ENCODE assay signal across 28 cellular contexts in the genomic region with DNA sequence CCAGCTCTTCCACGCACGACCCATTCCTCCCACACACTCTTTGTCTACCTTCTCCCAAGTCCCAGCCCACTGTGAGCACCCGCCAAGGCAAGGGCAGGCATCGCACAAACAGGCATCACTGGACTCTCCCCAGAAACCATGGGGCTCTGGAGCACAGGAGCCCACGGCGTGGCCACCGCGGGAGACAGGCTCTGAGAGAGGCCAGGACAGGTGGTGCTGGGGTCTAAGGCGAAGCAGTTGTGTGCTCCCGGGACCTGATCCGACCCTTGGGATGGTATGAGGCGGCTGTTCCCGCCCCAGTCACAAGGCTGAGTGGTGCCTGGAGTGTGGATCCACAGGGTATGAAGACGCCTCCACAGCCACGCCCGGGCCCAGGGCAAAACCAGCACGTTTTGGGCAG.
DNase-seq lines count a peak whose midpoint lies in the region; ATAC-seq and TF ChIP-seq lines count a peak whose summit lies in the region.
"Had no signal": no experiment of that assay in that cellular context is flagged by ENCODE, and none has a peak within 500 bp of the region (broad histone marks: within the 10 kb centered on the region; RNA-seq: fewer than 3 reads in every experiment).

No MANE protein-coding gene starts in this region.

- H3K27me3 Mint-ChIP-seq in GM23338 (ENCODE audit: insufficient read depth, low read depth, poor library complexity) (peaks cover 24% of the 10 kb centered on the region), endodermal cell (ENCODE audit: insufficient read depth) (no peaks in the 10 kb centered on the region)
- H3K27me3 Mint-ChIP-seq in natural killer cell treated with Interleukin-12 subunit alpha and Interleukin-12 subunit beta and Interleukin-15 and Interleukin-18, amount 100 ng/mL, for 72 hours: peaks cover 0 to 2% of the 10 kb centered on the region in 2 donors
- H3K27me3 Mint-ChIP-seq: CD8-positive, alpha-beta memory T cell had no signal

- no peak overlapping the region for H3K4ac ChIP-seq in neuronal stem cell (ENCODE audit: low read length)

- TF ChIP-seq CTCF in GM23338 (conservative IDR thresholded peaks at IDR 0.05; ENCODE audit: low read depth in 2 of 2): no peak
- no peak for TF ChIP-seq CTCF in endodermal cell (conservative IDR thresholded peaks at IDR 0.05)

- no peak overlapping the region for H4K91ac ChIP-seq in neuronal stem cell (ENCODE audit: low read depth, low read length, poor library complexity)

- H3K27ac Mint-ChIP-seq in GM23338: no peak overlapping the region
- H3K27ac Mint-ChIP-seq in endodermal cell: peak overlapping the region; percentile 16
- no peak overlapping the region for H3K27ac Mint-ChIP-seq in natural killer cell treated with Interleukin-12 subunit alpha and Interleukin-12 subunit beta and Interleukin-15 and Interleukin-18, amount 100 ng/mL, for 72 hours

- WGBS in endodermal cell (ENCODE audit: insufficient coverage in 1 of 2, insufficient read length in 1 of 2), 2 experiments: 94 to 97% methylated on average over 10 to 17 of the region's 17 CpGs
- no CpG with 5 or more reads among the region's 17 CpGs for WGBS in neuronal stem cell (ENCODE audit: extremely low coverage in 2 of 2, insufficient read length in 2 of 2, insufficient replicate concordance in 1 of 2), 2 donors

- H3K23ac ChIP-seq in neuronal stem cell (ENCODE audit: low read depth, low read length, poor library complexity): no peak overlapping the region

- no peak overlapping the region for H2AK5ac ChIP-seq in neuronal stem cell (ENCODE audit: low read depth, low read length)

- H3K4me1 ChIP-seq in GM23338 (ENCODE audit: insufficient read depth) (no peaks in the 10 kb centered on the region), endodermal cell (ENCODE audit: control insufficient read depth, insufficient read depth, low read length) (peaks cover 8% of the 10 kb centered on the region), neuronal stem cell (ENCODE audit: control insufficient read depth in 2 of 2, insufficient read depth in 1 of 2, low read depth in 1 of 2, low read length in 2 of 2) (peaks cover 9 to 24% of the 10 kb centered on the region in 2 donors)
- H3K4me1 ChIP-seq: A549 had no signal

- no peak overlapping the region for H3K4me3 ChIP-seq in GM23338
- no peak overlapping the region for H3K4me3 ChIP-seq in endodermal cell (ENCODE audit: low read length)
- no peak overlapping the region for H3K4me3 ChIP-seq in neuronal stem cell (ENCODE audit: low read length in 2 of 2)
- H3K4me3 ChIP-seq: A549, K562 had no signal

- H3K4me3 Mint-ChIP-seq in GM23338 (no peak overlapping the region), endodermal cell (no peak overlapping the region)
- no peak overlapping the region for H3K4me3 Mint-ChIP-seq in natural killer cell treated with Interleukin-12 subunit alpha and Interleukin-12 subunit beta and Interleukin-15 and Interleukin-18, amount 100 ng/mL, for 72 hours
- H3K4me3 Mint-ChIP-seq: CD8-positive, alpha-beta memory T cell had no signal

- 0 out of 2 replicates have a peak, but pooled peaks cover 4% of the 10 kb centered on the region for H4K20me1 ChIP-seq in GM23338 (replicated peaks; ENCODE audit: insufficient read depth)

- H3K9me3 Mint-ChIP-seq in GM23338: no peaks in the 10 kb centered on the region
- H3K9me3 Mint-ChIP-seq in endodermal cell: no peaks in the 10 kb centered on the region
- no peaks in the 10 kb centered on the region for H3K9me3 Mint-ChIP-seq in natural killer cell treated with Interleukin-12 subunit alpha and Interleukin-12 subunit beta and Interleukin-15 and Interleukin-18, amount 100 ng/mL, for 72 hours
- H3K9me3 Mint-ChIP-seq: CD8-positive, alpha-beta memory T cell had no signal

- H2BK15ac ChIP-seq in neuronal stem cell (ENCODE audit: low read length): no peak overlapping the region

- ATAC-seq in GM23338 (no peak), GM21529 (IDR thresholded peaks at IDR 0.05; ENCODE audit: unreplicated experiment) (no peak)
- no peak for ATAC-seq in natural killer cell treated with Interleukin-12 subunit alpha and Interleukin-12 subunit beta and Interleukin-15 and Interleukin-18, amount 100 ng/mL, for 72 hours
- ATAC-seq: A549, K562, PC-3 had no signal

- H3K18ac ChIP-seq in neuronal stem cell (ENCODE audit: low read length): peak overlapping the region; percentile 73

- H3K4me1 Mint-ChIP-seq in GM23338 (peaks cover 8% of the 10 kb centered on the region), endodermal cell (peaks cover 11% of the 10 kb centered on the region)
- H3K4me1 Mint-ChIP-seq in natural killer cell treated with Interleukin-12 subunit alpha and Interleukin-12 subunit beta and Interleukin-15 and Interleukin-18, amount 100 ng/mL, for 72 hours (ENCODE audit: low read depth in 2 of 2): peaks cover 0 to 12% of the 10 kb centered on the region in 2 donors

- no peaks in the 10 kb centered on the region for H3K9me3 ChIP-seq in endodermal cell (ENCODE audit: control insufficient read depth, low read length)
- peaks cover 0 to 3% of the 10 kb centered on the region in 2 donors for H3K9me3 ChIP-seq in neuronal stem cell (replicated peaks in 1 of 2; ENCODE audit: control insufficient read depth in 2 of 2, insufficient read depth in 1 of 2, low read depth in 1 of 2, low read length in 2 of 2)
- H3K9me3 ChIP-seq: A549, SK-N-SH had no signal

- H3K4me2 ChIP-seq in GM23338: no peak overlapping the region
- no peak overlapping the region for H3K4me2 ChIP-seq in neuronal stem cell (ENCODE audit: insufficient read depth, low read length, poor library complexity, severe bottlenecking)
- H3K4me2 ChIP-seq: A549, SK-N-SH had no signal

- H3K9me2 ChIP-seq in GM23338 (ENCODE audit: insufficient read depth): no peaks in the 10 kb centered on the region
- H3K9me2 ChIP-seq: SK-N-SH had no signal

- H3K9ac ChIP-seq in endodermal cell (ENCODE audit: extremely low read depth, low read length, poor library complexity, severe bottlenecking): no peak overlapping the region
- H3K9ac ChIP-seq in neuronal stem cell (ENCODE audit: low read depth, low read length, poor library complexity): no peak overlapping the region
- H3K9ac ChIP-seq: SK-N-SH had no signal

- H3K36me3 Mint-ChIP-seq in GM23338 (ENCODE audit: low read depth): peaks cover 5% of the 10 kb centered on the region; the same call in 1 of the 3 replicates
- H3K36me3 Mint-ChIP-seq in endodermal cell (ENCODE audit: low read depth): peaks cover 2% of the 10 kb centered on the region
- H3K36me3 Mint-ChIP-seq in natural killer cell treated with Interleukin-12 subunit alpha and Interleukin-12 subunit beta and Interleukin-15 and Interleukin-18, amount 100 ng/mL, for 72 hours: no peaks in the 10 kb centered on the region

- no peak overlapping the region for H2BK120ac ChIP-seq in neuronal stem cell (ENCODE audit: low read depth, low read length)

- no peak overlapping the region for H2BK12ac ChIP-seq in neuronal stem cell (ENCODE audit: low read length)

- no peaks in the 10 kb centered on the region; the same call in 1 of the 2 replicates for H3K79me2 ChIP-seq in GM23338 (replicated peaks; ENCODE audit: insufficient read depth)

- peak overlapping the region; percentile 15 for H2BK5ac ChIP-seq in neuronal stem cell (ENCODE audit: low read length)

- H3F3A ChIP-seq in GM23338 (replicated peaks; ENCODE audit: low read depth): no peaks in the 10 kb centered on the region

- H4K8ac ChIP-seq in neuronal stem cell (ENCODE audit: low read depth, low read length): no peak overlapping the region

- H3K36me3 ChIP-seq in GM23338 (ENCODE audit: insufficient read depth) (no peaks in the 10 kb centered on the region), endodermal cell (ENCODE audit: control insufficient read depth, insufficient read depth, low read length) (peaks cover 7% of the 10 kb centered on the region), neuronal stem cell (replicated peaks in 1 of 2; ENCODE audit: control insufficient read depth in 2 of 2, insufficient read depth in 2 of 2, low read length in 2 of 2) (peaks cover 5 to 6% of the 10 kb centered on the region in 2 donors)

- H3K27ac ChIP-seq in GM23338 (ENCODE audit: low read depth) (0 out of 2 replicates have a peak overlapping the region, but pooled peaks have one; percentile 19), endodermal cell (ENCODE audit: low read depth, low read length) (no peak overlapping the region), neuronal stem cell (replicated peaks; ENCODE audit: low read length) (no peak overlapping the region)
- H3K27ac ChIP-seq: A549, C4-2B had no signal

- H3K79me1 ChIP-seq in neuronal stem cell (ENCODE audit: low read depth, low read length): peaks cover 7% of the 10 kb centered on the region

- H2AFZ ChIP-seq in GM23338 (no peak overlapping the region), neuronal stem cell (ENCODE audit: low read length) (no peak overlapping the region)

- H3K27me3 ChIP-seq in GM23338 (ENCODE audit: insufficient read depth): no peaks in the 10 kb centered on the region
- no peaks in the 10 kb centered on the region for H3K27me3 ChIP-seq in endodermal cell (ENCODE audit: control insufficient read depth, insufficient read depth, low read length, poor library complexity, severe bottlenecking)
- no peaks in the 10 kb centered on the region for H3K27me3 ChIP-seq in neuronal stem cell (ENCODE audit: control insufficient read depth in 3 of 3, insufficient read depth in 3 of 3, low read depth in 1 of 3, low read length in 3 of 3)

- DNase-seq in GM23338 (ENCODE audit: low spot score): no peak
- no peak for DNase-seq in endodermal cell
- no peak for DNase-seq in neuronal stem cell (ENCODE audit: low spot score)
- no peak for DNase-seq in natural killer cell treated with Interleukin-12 subunit alpha and Interleukin-12 subunit beta and Interleukin-15 and Interleukin-18, amount 100 ng/mL, for 72 hours (ENCODE audit: low spot score)
- no peak for DNase-seq in activated CD8-positive, alpha-beta memory T cell treated with anti-CD3 and anti-CD28 coated beads, Interleukin-2, amount 50 U/mL, for 48 hours
- no peak for DNase-seq in midbrain (lab: John Stamatoyannopoulos, UW)
- DNase-seq: AML-193; Calu3; CD8-positive, alpha-beta memory T cell; DMS153; DND-41; H7; Kasumi-1; NCI-H1105 treated with DMSO at 0.1 percent for 48 hours; NCI-H146; NCI-H1930; NCI-H2107; NCI-H446 treated with DMSO at 0.1 percent for 48 hours; NCI-H526; NCI-H82; NK-92 treated with Interleukin-12 subunit alpha and Interleukin-12 subunit beta, amount 100 ng/mL, for 24 hours; PC-3; SK-N-SH; SW 1271 had no signal

- H3K14ac ChIP-seq in neuronal stem cell (ENCODE audit: low read length): no peak overlapping the region

TF ChIP-seq in GM23338, 12 proteins besides CTCF, POLR2A, EP300 and RAD21 (continues in another document):
- no peak for TF ChIP-seq STAT1 (IDR thresholded peaks at IDR 0.05; ENCODE audit: unreplicated experiment)
- TF ChIP-seq ZNF331 (CRISPR knock-in tag; IDR thresholded peaks at IDR 0.05; ENCODE audit: low read depth): no peak
- TF ChIP-seq EZH2 (IDR thresholded peaks at IDR 0.05; ENCODE audit: low read depth, unreplicated experiment): no peak
